9 cellular contexts compared by ENCODE assay signal in genomic region chr11:65431452-65432132, GRCh38. TPM values are rescaled to one million over a fixed set of nuclear protein-coding genes. Genes with fewer than 3 reads are reported as not detected.
DNase-seq lines count a peak whose midpoint lies in the region; ATAC-seq and TF ChIP-seq lines count a peak whose summit lies in the region.
"Had no signal": no experiment of that assay in that cellular context is flagged by ENCODE, and none has a peak within 500 bp of the region (broad histone marks: within the 10 kb centered on the region; RNA-seq: fewer than 3 reads in every experiment).

No MANE protein-coding gene starts in this region.

- POLR2A ChIA-PET in WTC11 (lab: Charles Lee) = no interaction called here

- H3K4me3 ChIP-seq in upper lobe of left lung = peak overlapping the region in 2 of 4 donors; percentile 66 to 79

- peak overlapping the region; percentile 78 for H3K4me3 Mint-ChIP-seq in activated naive CD8-positive, alpha-beta T cell
- no peak overlapping the region for H3K4me3 Mint-ChIP-seq in WTC11

- CTCF ChIA-PET in WTC11 (lab: Charles Lee) = interaction anchor here (1.0 to 1.4 kb wide), 3 partner anchors 14 to 37 kb away, joined by 7 to 9 read pairs (median 8); no protein-coding TSS in a partner anchor

- TF ChIP-seq POLR2A in upper lobe of left lung (IDR thresholded peaks at IDR 0.05) = peak in 1 of 4 donors; percentile 33

- ATAC-seq in Right ventricle myocardium inferior = no peak
- no peak for ATAC-seq in upper lobe of left lung (ENCODE audit: low FRiP score in 2 of 2)
- no peak for ATAC-seq in WTC11

- peaks cover 9% of the 10 kb centered on the region for H3K36me3 Mint-ChIP-seq in activated naive CD8-positive, alpha-beta T cell
- H3K36me3 Mint-ChIP-seq in WTC11 = no peaks in the 10 kb centered on the region

- DNase-seq in cardiac septum (ENCODE audit: low spot score) = peak; percentile 10
- no peak for DNase-seq in Right ventricle myocardium inferior (ENCODE audit: missing footprints)
- DNase-seq in kidney tubule cell (ENCODE audit: low spot score) = peak; percentile 39
- peak in 1 of 2 donors; percentile 24 for DNase-seq in upper lobe of left lung
- DNase-seq in WTC11 (ENCODE audit: low spot score) = no peak
- DNase-seq in NCI-H128 (lab: John Stamatoyannopoulos, UW; ENCODE audit: unreplicated experiment) = no peak
- DNase-seq in NCI-H146 (lab: John Stamatoyannopoulos, UW) = no peak
- DNase-seq: DMS79 treated with DMSO at 0.1 percent for 48 hours had no signal

- no peaks in the 10 kb centered on the region for H3K9me3 ChIP-seq in upper lobe of left lung

- no peak for TF ChIP-seq EP300 in upper lobe of left lung (IDR thresholded peaks at IDR 0.05)

- peaks cover 95% of the 10 kb centered on the region for H3K4me1 Mint-ChIP-seq in activated naive CD8-positive, alpha-beta T cell (ENCODE audit: low read depth)
- H3K4me1 Mint-ChIP-seq in WTC11 = peaks cover 38% of the 10 kb centered on the region

- no peaks in the 10 kb centered on the region for H3K27me3 Mint-ChIP-seq in activated naive CD8-positive, alpha-beta T cell
- H3K27me3 Mint-ChIP-seq in WTC11 (ENCODE audit: low read depth) = no peaks in the 10 kb centered on the region

- H3K27ac Mint-ChIP-seq in activated naive CD8-positive, alpha-beta T cell = peak overlapping the region; percentile 86
- no peak overlapping the region for H3K27ac Mint-ChIP-seq in WTC11

- H3K36me3 ChIP-seq in upper lobe of left lung = peaks cover 17 to 81% (median 30%) of the 10 kb centered on the region in 4 donors

- TF ChIP-seq CTCF in upper lobe of left lung (IDR thresholded peaks at IDR 0.05) (no peak), WTC11 (IDR thresholded peaks at IDR 0.05) (no peak)

- H3K9me3 Mint-ChIP-seq in activated naive CD8-positive, alpha-beta T cell (ENCODE audit: low read depth) = no peaks in the 10 kb centered on the region
- H3K9me3 Mint-ChIP-seq in WTC11 = no peaks in the 10 kb centered on the region

- intact Hi-C loops in cardiac septum (cut with DNase I) (no loop called here), Right ventricle myocardium inferior (cut with DNase I) (no loop called here)

- H3K27me3 ChIP-seq in upper lobe of left lung = no peaks in the 10 kb centered on the region

- 40 to 42% methylated on average over 4 of the region's 4 CpGs for WGBS in upper lobe of left lung, 2 donors

- peaks cover 68 to 99% (median 83%) of the 10 kb centered on the region in 4 donors for H3K4me1 ChIP-seq in upper lobe of left lung

- peak overlapping the region; percentile 97 to 100 (median 100) for H3K27ac ChIP-seq in upper lobe of left lung

TF ChIP-seq in WTC11, 78 proteins besides CTCF, POLR2A, EP300 and RAD21:
- TF ChIP-seq ELF4 (CRISPR knock-in tag; IDR thresholded peaks at IDR 0.05; ENCODE audit: low read depth) (no peak), ZNF138 (CRISPR knock-in tag; conservative IDR thresholded peaks at IDR 0.05) (no peak), TP53 (CRISPR knock-in tag; IDR thresholded peaks at IDR 0.05) (no peak), FOXJ3 (CRISPR knock-in tag; IDR thresholded peaks at IDR 0.05; ENCODE audit: borderline replicate concordance) (no peak), AR (CRISPR knock-in tag; IDR thresholded peaks at IDR 0.05) (no peak), GTF2I (CRISPR knock-in tag; conservative IDR thresholded peaks at IDR 0.05) (no peak), ZNF416 (CRISPR knock-in tag; IDR thresholded peaks at IDR 0.05) (no peak), FOXP4 (CRISPR knock-in tag; IDR thresholded peaks at IDR 0.05) (no peak), SP1 (CRISPR knock-in tag; conservative IDR thresholded peaks at IDR 0.05) (no peak), NFATC4 (CRISPR knock-in tag; IDR thresholded peaks at IDR 0.05) (no peak), ETV6 (CRISPR knock-in tag; IDR thresholded peaks at IDR 0.05) (no peak), E2F5 (CRISPR knock-in tag; IDR thresholded peaks at IDR 0.05) (no peak), ZNF317 (CRISPR knock-in tag; IDR thresholded peaks at IDR 0.05; ENCODE audit: borderline replicate concordance, low read depth) (no peak), PRRX2 (CRISPR knock-in tag; IDR thresholded peaks at IDR 0.05) (no peak), FOXP1 (CRISPR knock-in tag; IDR thresholded peaks at IDR 0.05; ENCODE audit: borderline replicate concordance) (no peak), ZBTB43 (CRISPR knock-in tag; IDR thresholded peaks at IDR 0.05) (no peak)

RNA-seq across cellular contexts. Expression of gene NEAT1, which starts 9.0 kb away (rescaled TPM):
- total RNA-seq in cardiac septum (668 TPM), Right ventricle myocardium inferior (457 TPM), upper lobe of left lung (1,000 to 10,000 TPM in 3 of 6 donors, 100 to 1,000 TPM in 3; 245 to 3,084 (median 1,019) TPM), WTC11 (2021) (28.7 to 38.1 TPM (median 31.7 TPM) in 3 replicates)

RNA-seq across cellular contexts. Expression of gene FRMD8, which starts 45.2 kb away (rescaled TPM):
- total RNA-seq in cardiac septum = 14.4 TPM
- total RNA-seq in Right ventricle myocardium inferior = 8.2 TPM
- 10 to 100 TPM; 31.4 to 77.5 (median 45.8) TPM for total RNA-seq in upper lobe of left lung
- total RNA-seq in WTC11 (2021) = 21.5 to 23.7 TPM (median 22.9 TPM) in 3 replicates

RNA-seq across cellular contexts. Expression of gene SLC25A45, which starts 49.1 kb away (rescaled TPM):
- total RNA-seq in cardiac septum (10.5 TPM), Right ventricle myocardium inferior (5.6 TPM), upper lobe of left lung (10 to 100 TPM in 4 of 6 donors, 1 to 10 TPM in 2; 5.5 to 40.8 (median 19.4) TPM), WTC11 (2021) (1.5 to 2.5 TPM (median 1.7 TPM) in 3 replicates)

Comparison
In these comparisons a context has a peak if more than half of its experiments do, and no peak if none do; other contexts are left out.
1. DNase-seq: peak in cardiac septum (single experiment) and kidney tubule cell (single experiment); none in Right ventricle myocardium inferior (single experiment), WTC11 (single experiment), NCI-H128 (single experiment) and NCI-H146 (single experiment).